ENCODE assay signal across 21 cellular contexts in the genomic region with DNA sequence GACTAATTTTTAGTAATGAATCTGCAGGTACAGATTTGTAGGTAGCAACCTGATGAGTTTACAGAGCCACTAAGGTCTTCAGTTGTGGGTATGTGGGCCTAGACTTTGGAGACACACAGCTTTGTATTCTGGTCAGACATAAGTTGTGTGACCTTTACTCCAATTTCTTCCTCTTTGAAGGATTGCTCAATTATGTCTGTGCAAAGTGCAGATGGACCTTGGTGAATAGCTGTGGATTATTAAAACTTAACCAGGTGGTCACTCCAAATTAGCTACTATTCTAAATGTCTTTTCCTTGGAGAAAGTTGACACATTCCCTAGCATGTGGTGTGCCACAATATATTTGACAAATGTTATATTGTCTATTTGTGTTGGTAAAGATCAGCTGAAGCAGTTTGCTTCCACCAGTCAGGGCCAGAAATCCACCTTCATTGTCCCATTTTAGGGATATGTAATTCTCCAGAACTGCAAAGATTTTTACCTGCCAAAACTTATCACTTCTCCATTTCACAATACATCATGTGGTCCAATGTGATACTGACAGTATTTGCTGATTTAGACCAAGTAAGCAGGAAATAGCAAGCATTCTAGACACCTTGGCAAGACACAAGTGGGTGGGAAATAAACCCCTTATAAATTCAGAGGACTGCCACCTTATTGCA. TPM values are rescaled to one million over a fixed set of nuclear protein-coding genes. Genes with fewer than 3 reads are reported as not detected.
A peak's percentile ranks its signal among the peaks of the same experiment; 100 is the strongest.
DNase-seq lines count a peak whose midpoint lies in the region; ATAC-seq and TF ChIP-seq lines count a peak whose summit lies in the region.
"Had no signal": no experiment of that assay in that cellular context is flagged by ENCODE, and none has a peak within 500 bp of the region (broad histone marks: within the 10 kb centered on the region; RNA-seq: fewer than 3 reads in every experiment).

No MANE protein-coding gene starts in this region.

- H3K36me3 ChIP-seq in Panc1 (ENCODE audit: control insufficient read depth, insufficient read depth, low read length) (no peaks in the 10 kb centered on the region), mucosa of descending colon (ENCODE audit: low read depth) (no peaks in the 10 kb centered on the region)
- H3K36me3 ChIP-seq in CD8-positive, alpha-beta memory T cell (ENCODE audit: insufficient read depth, low read length) = no peaks in the 10 kb centered on the region
- H3K36me3 ChIP-seq: BLaER1, HAP-1, Peyer's patch had no signal

- H3K36me3 Mint-ChIP-seq in CD8-positive, alpha-beta memory T cell = peaks cover 0 to 4% (median 0%) of the 10 kb centered on the region in 3 donors
- H3K36me3 Mint-ChIP-seq: CD4-positive, alpha-beta memory T cell had no signal

- H3K27ac Mint-ChIP-seq in CD8-positive, alpha-beta memory T cell = no peak overlapping the region
- H3K27ac Mint-ChIP-seq: CD4-positive, alpha-beta memory T cell had no signal

- intact Hi-C loops in Panc1 (cut with micrococcal nuclease; ENCODE audit: unreplicated experiment) (no loop called here), mucosa of descending colon (cut with DNase I, micrococcal nuclease) (no loop called here)

- no peaks in the 10 kb centered on the region for H3K9me3 Mint-ChIP-seq in CD8-positive, alpha-beta memory T cell
- H3K9me3 Mint-ChIP-seq: CD4-positive, alpha-beta memory T cell had no signal

- DNase-seq in HuH-7 (ENCODE audit: low spot score) (peak; percentile 18), Panc1 (ENCODE audit: low read depth, low spot score) (no peak), iris pigment epithelial cell (ENCODE audit: low read depth) (peak; percentile 41), mucosa of descending colon (no peak), NCI-H187 treated with DMSO at 0.1 percent for 48 hours (lab: John Stamatoyannopoulos, UW) (no peak)
- no peak for DNase-seq in CD8-positive, alpha-beta memory T cell
- DNase-seq: Calu3; CD4-positive, alpha-beta memory T cell; GF-D8; NCI-H1417; NCI-H1930; NCI-H345; NCI-H524 treated with DMSO at 0.1 percent for 48 hours; Peyer's patch; SHP77 had no signal

- no peak overlapping the region for H3K4me3 ChIP-seq in Panc1 (ENCODE audit: low read depth in 2 of 2, low read length in 2 of 2)
- no peak overlapping the region for H3K4me3 ChIP-seq in mucosa of descending colon
- H3K4me3 ChIP-seq in CD8-positive, alpha-beta memory T cell (ENCODE audit: low read length) = no peak overlapping the region
- H3K4me3 ChIP-seq: A549, BLaER1, HAP-1, Peyer's patch, SK-N-MC had no signal

- H3K27me3 ChIP-seq in Panc1 (ENCODE audit: control insufficient read depth, insufficient read depth, low read length) = no peaks in the 10 kb centered on the region
- no peaks in the 10 kb centered on the region for H3K27me3 ChIP-seq in CD8-positive, alpha-beta memory T cell (ENCODE audit: insufficient read depth, low read length, poor library complexity, severe bottlenecking)
- H3K27me3 ChIP-seq: BLaER1, Peyer's patch had no signal

- H3K4me1 ChIP-seq in Panc1 (ENCODE audit: control insufficient read depth, insufficient read depth, low read length) (peaks cover 13% of the 10 kb centered on the region; the same call in 1 of the 2 replicates), mucosa of descending colon (ENCODE audit: low read depth) (no peaks in the 10 kb centered on the region)
- H3K4me1 ChIP-seq in CD8-positive, alpha-beta memory T cell (ENCODE audit: insufficient read depth, low read length) = no peaks in the 10 kb centered on the region
- H3K4me1 ChIP-seq: BLaER1, HAP-1, Peyer's patch had no signal

- in situ Hi-C loops in Panc1 (cut with HindIII; ENCODE audit: low pct_unique_long_range_greater_than_20kb, low sequenced_read_pairs) = no loop called here

- H3K9me3 ChIP-seq in Panc1 (ENCODE audit: control insufficient read depth, insufficient read depth, low read depth, low read length) (no peaks in the 10 kb centered on the region), mucosa of descending colon (no peaks in the 10 kb centered on the region)
- H3K9me3 ChIP-seq in CD8-positive, alpha-beta memory T cell (ENCODE audit: low read length) = no peaks in the 10 kb centered on the region
- H3K9me3 ChIP-seq: A549, HAP-1, Peyer's patch had no signal

- CTCF ChIA-PET in Panc1 (lab: Charles Lee) = no interaction called here
- CTCF ChIA-PET in CD8-positive, alpha-beta memory T cell (lab: Charles Lee) = interaction anchor here (1.6 kb wide), 1 partner anchor 100 kb away, joined by 3 read pairs; no protein-coding TSS in a partner anchor

- H3K4me3 Mint-ChIP-seq in CD8-positive, alpha-beta memory T cell = no peak overlapping the region
- H3K4me3 Mint-ChIP-seq: CD4-positive, alpha-beta memory T cell had no signal

- TF ChIP-seq CTCF in Panc1 (IDR thresholded peaks at IDR 0.05) = no peak
- TF ChIP-seq CTCF in mucosa of descending colon (IDR thresholded peaks at IDR 0.05) = no peak

- peaks cover 8 to 32% of the 10 kb centered on the region in 2 donors for H3K27me3 Mint-ChIP-seq in CD8-positive, alpha-beta memory T cell

- peak overlapping the region; percentile 52; the same call in 1 of the 2 replicates for H3K27ac ChIP-seq in Panc1 (ENCODE audit: low read length)
- H3K27ac ChIP-seq in CD8-positive, alpha-beta memory T cell (ENCODE audit: low read depth, low read length) = no peak overlapping the region
- H3K27ac ChIP-seq: A549, BLaER1, SK-N-MC had no signal

- H3K4me1 Mint-ChIP-seq in CD8-positive, alpha-beta memory T cell = no peaks in the 10 kb centered on the region
- H3K4me1 Mint-ChIP-seq: CD4-positive, alpha-beta memory T cell had no signal

- POLR2A ChIA-PET in Panc1 (lab: Charles Lee) = no interaction called here
- POLR2A ChIA-PET in CD8-positive, alpha-beta memory T cell (lab: Charles Lee) = no interaction called here

- BruUV-seq in Panc1 (replicated peaks; lab: Mats Ljungman, UMichigan) = no TSS peak

- ATAC-seq in Panc1 (no peak), mucosa of descending colon (peak; percentile 31), HG02623 (IDR thresholded peaks at IDR 0.05; ENCODE audit: unreplicated experiment) (no peak), HG03139 (IDR thresholded peaks at IDR 0.05; ENCODE audit: unreplicated experiment) (no peak)
- ATAC-seq: A549 had no signal

RNA-seq across cellular contexts. Expression of gene LIPA, which starts 18.4 kb away (rescaled TPM):
- total RNA-seq in Panc1 (2021; ENCODE audit: unreplicated experiment) (172 TPM), mucosa of descending colon (10 to 100 TPM; 20.6 to 34.5 (median 29.6) TPM)
- 69.3 TPM for polyA plus RNA-seq in Panc1 (2012; ENCODE audit: insufficient read length)
- total RNA-seq in CD8-positive, alpha-beta memory T cell = 10 to 100 TPM; 22.9 to 23.9 TPM
- 98.0 TPM for polyA plus RNA-seq in CD8-positive, alpha-beta memory T cell

RNA-seq across cellular contexts. Expression of gene IFIT2, which starts 31.9 kb away (rescaled TPM):
- 31.6 TPM for total RNA-seq in Panc1 (2021; ENCODE audit: unreplicated experiment)
- polyA plus RNA-seq in Panc1 (2012; ENCODE audit: insufficient read length) = 6.9 TPM
- total RNA-seq in mucosa of descending colon = 1 to 10 TPM; 6.9 to 7.6 (median 7.5) TPM
- 1 to 10 TPM; 1.3 to 1.5 TPM for total RNA-seq in CD8-positive, alpha-beta memory T cell
- polyA plus RNA-seq in CD8-positive, alpha-beta memory T cell = 7.1 TPM

RNA-seq across cellular contexts. Expression of gene IFIT3, which starts 57.8 kb away (rescaled TPM):
- total RNA-seq in Panc1 (2021; ENCODE audit: unreplicated experiment) (29.8 TPM), mucosa of descending colon (10 to 100 TPM in 2 of 3 donors, 1 to 10 TPM in 1; 5.8 to 12.7 (median 11.2) TPM)
- polyA plus RNA-seq in Panc1 (2012; ENCODE audit: insufficient read length) = 5.2 TPM
- total RNA-seq in CD8-positive, alpha-beta memory T cell = under 1 TPM; 0.35 to 0.63 TPM
- polyA plus RNA-seq in CD8-positive, alpha-beta memory T cell = 3.7 TPM

Comparison
In these comparisons a context has a peak if more than half of its experiments do, and no peak if none do; other contexts are left out.
1. DNase-seq: peak in HuH-7 (single experiment) and iris pigment epithelial cell (single experiment); none in Panc1 (single experiment), mucosa of descending colon (0 of 3), CD8-positive, alpha-beta memory T cell (0 of 5) and NCI-H187 treated with DMSO at 0.1 percent for 48 hours (single experiment).
2. RNA of gene IFIT3, which starts 57.8 kb away (total RNA-seq): 29.8 TPM in Panc1 (single experiment) and 5.8 to 12.7 TPM in mucosa of descending colon; 0.35 to 0.63 TPM in CD8-positive, alpha-beta memory T cell; every median in the first group is over 4 times any median in the second.